25 cellular contexts compared by ENCODE assay signal in genomic region chr17:18230288-18231141, GRCh38. TPM values are rescaled to one million over a fixed set of nuclear protein-coding genes. Genes with fewer than 3 reads are reported as not detected.
DNase-seq lines count a peak whose midpoint lies in the region; ATAC-seq and TF ChIP-seq lines count a peak whose summit lies in the region.
"Had no signal": no experiment of that assay in that cellular context is flagged by ENCODE, and none has a peak within 500 bp of the region (broad histone marks: within the 10 kb centered on the region; RNA-seq: fewer than 3 reads in every experiment).

No MANE protein-coding gene starts in this region.

- POLR2A ChIA-PET in RWPE1 (lab: Yijun Ruan, JAX; ENCODE audit: low non-redundant PET) (no interaction called here), T-cell (lab: Charles Lee) (no interaction called here)

- H3K27ac Mint-ChIP-seq in T-cell = no peak overlapping the region
- H3K27ac Mint-ChIP-seq: activated CD8-positive, alpha-beta T cell treated with anti-CD3 and anti-CD28 coated beads, Interleukin-2, amount 10 ng/mL, durations not matched to agents 7 days and 5 days; activated naive CD8-positive, alpha-beta T cell treated with anti-CD3 and anti-CD28 coated beads, Interleukin-2, amount 10 ng/mL, durations not matched to agents 7 days and 5 days; effector memory CD8-positive, alpha-beta T cell had no signal

- intact Hi-C loops in posterior cingulate gyrus (cut with DNase I) = no loop called here

- peaks cover 8% of the 10 kb centered on the region for H3K36me3 Mint-ChIP-seq in T-cell
- H3K36me3 Mint-ChIP-seq: activated naive CD8-positive, alpha-beta T cell treated with anti-CD3 and anti-CD28 coated beads, Interleukin-2, amount 10 ng/mL, durations not matched to agents 7 days and 5 days had no signal

- no peak for TF ChIP-seq CTCF in RWPE1 (conservative IDR thresholded peaks at IDR 0.05; ENCODE audit: low read depth)

- no peak for ATAC-seq in T-cell (replicated peaks in 1 of 4)
- ATAC-seq: activated CD8-positive, alpha-beta T cell treated with anti-CD3 and anti-CD28 coated beads, Interleukin-2, amount 10 ng/mL, durations not matched to agents 7 days and 5 days; body of pancreas; effector memory CD8-positive, alpha-beta T cell; left colon; sciatic nerve had no signal

- H3K9me3 Mint-ChIP-seq in T-cell = no peaks in the 10 kb centered on the region
- H3K9me3 Mint-ChIP-seq: activated naive CD8-positive, alpha-beta T cell treated with anti-CD3 and anti-CD28 coated beads, Interleukin-2, amount 10 ng/mL, durations not matched to agents 7 days and 5 days; effector memory CD8-positive, alpha-beta T cell had no signal

- H3K27me3 Mint-ChIP-seq in T-cell = no peaks in the 10 kb centered on the region
- H3K27me3 Mint-ChIP-seq: activated naive CD8-positive, alpha-beta T cell treated with anti-CD3 and anti-CD28 coated beads, Interleukin-2, amount 10 ng/mL, durations not matched to agents 7 days and 5 days; effector memory CD8-positive, alpha-beta T cell had no signal

- peaks cover 26 to 29% (median 27%) of the 10 kb centered on the region in 3 donors for H3K4me1 Mint-ChIP-seq in T-cell

- CTCF ChIA-PET in RWPE1 (lab: Yijun Ruan, JAX) = no interaction called here
- CTCF ChIA-PET in T-cell (lab: Charles Lee) = no interaction called here

- no peak overlapping the region for H3K4me3 Mint-ChIP-seq in T-cell
- H3K4me3 Mint-ChIP-seq: activated CD8-positive, alpha-beta T cell treated with anti-CD3 and anti-CD28 coated beads, Interleukin-2, amount 10 ng/mL, durations not matched to agents 7 days and 5 days; activated naive CD8-positive, alpha-beta T cell treated with anti-CD3 and anti-CD28 coated beads, Interleukin-2, amount 10 ng/mL, durations not matched to agents 7 days and 5 days; effector memory CD8-positive, alpha-beta T cell had no signal

- H3K27ac ChIP-seq in RWPE1 = peak overlapping the region; percentile 97; the same call in 1 of the 2 replicates
- H3K27ac ChIP-seq in cingulate gyrus (ENCODE audit: low read depth, low read length) = peak overlapping the region; percentile 100
- H3K27ac ChIP-seq: body of pancreas, ovary, Peyer's patch, SJCRH30, stomach had no signal

- DNase-seq in RWPE1 (ENCODE audit: low spot score) (no peak), inferior parietal cortex (ENCODE audit: extremely low spot score) (peak; percentile 57), posterior cingulate gyrus (peak; percentile 54 to 97 (median 77)), germinal center (ENCODE audit: low spot score) (no peak), T-cell (no peak)
- DNase-seq in stimulated activated naive CD4-positive, alpha-beta T cell (lab: John Stamatoyannopoulos, UW) = no peak
- DNase-seq: activated CD4-positive, alpha-beta T cell treated with anti-CD3 and anti-CD28 coated beads for 1 hour; activated CD8-positive, alpha-beta T cell treated with anti-CD3 and anti-CD28 coated beads, Interleukin-2, amount 10 ng/mL, durations not matched to agents 7 days and 5 days; activated effector memory CD4-positive, alpha-beta T cell treated with anti-CD3 and anti-CD28 coated beads, Interleukin-2, amount 50 U/mL, for 16 hours; activated naive CD8-positive, alpha-beta T cell treated with anti-CD3 and anti-CD28 coated beads, Interleukin-2, amount 10 ng/mL, durations not matched to agents 7 days and 5 days; activated T-cell treated with anti-CD3 and anti-CD28 coated beads for 4 hours; body of pancreas; effector memory CD8-positive, alpha-beta T cell; EL; left colon; mesenchymal stem cell; MM.1S; NCI-H1436; ovary; Peyer's patch; SJCRH30; stomach; trophoblast cell had no signal

RNA-seq across cellular contexts. Expression of gene LLGL1, which starts 5.1 kb away (rescaled TPM):
- total RNA-seq in T-cell = 10 to 100 TPM; 13.1 to 24.3 (median 23.2) TPM

RNA-seq across cellular contexts. Expression of gene FLII, which starts 28.0 kb away (rescaled TPM):
- 100 to 1,000 TPM; 257 to 389 (median 319) TPM for total RNA-seq in T-cell

RNA-seq across cellular contexts. Expression of gene MIEF2, which starts 29.9 kb away (rescaled TPM):
- 10 to 100 TPM in 4 of 5 donors, 1 to 10 TPM in 1; 10.0 to 19.7 (median 17.6) TPM for total RNA-seq in T-cell

RNA-seq across cellular contexts. Expression of gene ALKBH5, which starts 46.9 kb away (rescaled TPM):
- total RNA-seq in T-cell = 100 to 1,000 TPM in 4 of 5 donors, 10 to 100 TPM in 1; 99.0 to 122 (median 103) TPM

Comparison
In these comparisons a context has a peak if more than half of its experiments do, and no peak if none do; other contexts are left out.
1. DNase-seq: peak in inferior parietal cortex (single experiment) and posterior cingulate gyrus (10 of 10); none in RWPE1 (single experiment), germinal center (single experiment), T-cell (0 of 34) and stimulated activated naive CD4-positive, alpha-beta T cell (0 of 6).